Comparison of ENCODE assay signal across 14 cellular contexts in genomic region chr18:57603871-57604270, GRCh38. TPM values are rescaled to one million over a fixed set of nuclear protein-coding genes. Genes with fewer than 3 reads are reported as not detected.
A peak's percentile ranks its signal among the peaks of the same experiment; 100 is the strongest.
DNase-seq lines count a peak whose midpoint lies in the region; ATAC-seq and TF ChIP-seq lines count a peak whose summit lies in the region.
"Had no signal": no experiment of that assay in that cellular context is flagged by ENCODE, and none has a peak within 500 bp of the region (broad histone marks: within the 10 kb centered on the region; RNA-seq: fewer than 3 reads in every experiment).

No MANE protein-coding gene starts in this region.

- H3K9me3 Mint-ChIP-seq in endothelial cell (ENCODE audit: unreplicated experiment) = no peaks in the 10 kb centered on the region
- no peaks in the 10 kb centered on the region for H3K9me3 Mint-ChIP-seq in nephron progenitor cell
- H3K9me3 Mint-ChIP-seq: CD4-positive, alpha-beta T cell; GM23338; IgD-negative memory B cell had no signal

- H3K36me3 Mint-ChIP-seq in T-helper 17 cell (ENCODE audit: low read depth) (peaks cover 10% of the 10 kb centered on the region), endothelial cell (ENCODE audit: low read depth, unreplicated experiment) (peaks cover 43% of the 10 kb centered on the region), nephron progenitor cell (ENCODE audit: low read depth) (peaks cover 73% of the 10 kb centered on the region)

- H3K27me3 Mint-ChIP-seq in T-helper 17 cell (no peaks in the 10 kb centered on the region), endothelial cell (ENCODE audit: unreplicated experiment) (no peaks in the 10 kb centered on the region), nephron progenitor cell (ENCODE audit: low read depth, poor library complexity) (no peaks in the 10 kb centered on the region)
- H3K27me3 Mint-ChIP-seq: CD4-positive, alpha-beta T cell; IgD-negative memory B cell had no signal

- no peak for ATAC-seq in T-helper 17 cell
- ATAC-seq: GM23338 had no signal

- H3K4me3 Mint-ChIP-seq in T-helper 17 cell = no peak overlapping the region
- H3K4me3 Mint-ChIP-seq in endothelial cell (ENCODE audit: unreplicated experiment) = no peak overlapping the region
- H3K4me3 Mint-ChIP-seq in nephron progenitor cell = no peak overlapping the region
- H3K4me3 Mint-ChIP-seq: CD4-positive, alpha-beta T cell; GM23338; IgD-negative memory B cell had no signal

- DNase-seq in T-helper 17 cell = no peak
- no peak for DNase-seq in endothelial cell (ENCODE audit: low spot score)
- DNase-seq in nephron progenitor cell = no peak
- no peak for DNase-seq in NCI-H1105 (lab: John Stamatoyannopoulos, UW)
- DNase-seq in AG08396 (ENCODE audit: low spot score) = no peak
- DNase-seq in T-helper 2 cell = no peak
- DNase-seq: ACHN; AML-193; Caco-2; CD4-positive, alpha-beta T cell; HCEC 1CT had no signal

- H3K9me3 ChIP-seq in T-helper 17 cell (ENCODE audit: control insufficient read depth, low read length, poor library complexity, severe bottlenecking) = no peaks in the 10 kb centered on the region
- H3K9me3 ChIP-seq: Caco-2 had no signal

- peak overlapping the region; percentile 16 for H3K27ac Mint-ChIP-seq in T-helper 17 cell
- H3K27ac Mint-ChIP-seq in endothelial cell (ENCODE audit: unreplicated experiment) = peak overlapping the region; percentile 30
- peak overlapping the region; percentile 11 for H3K27ac Mint-ChIP-seq in nephron progenitor cell
- H3K27ac Mint-ChIP-seq: CD4-positive, alpha-beta T cell; GM23338; IgD-negative memory B cell had no signal

- TF ChIP-seq CTCF in endothelial cell (IDR thresholded peaks at IDR 0.05; ENCODE audit: unreplicated experiment) (no peak), nephron progenitor cell (IDR thresholded peaks at IDR 0.05) (no peak)

- H3K4me1 Mint-ChIP-seq in T-helper 17 cell (peaks cover 5% of the 10 kb centered on the region), endothelial cell (ENCODE audit: unreplicated experiment) (no peaks in the 10 kb centered on the region), nephron progenitor cell (no peaks in the 10 kb centered on the region)
- H3K4me1 Mint-ChIP-seq: GM23338, IgD-negative memory B cell had no signal

TF ChIP-seq in PFSK-1, 5 proteins besides CTCF, POLR2A, EP300 and RAD21:
- TF ChIP-seq POLR2AphosphoS5 (IDR thresholded peaks at IDR 0.05; ENCODE audit: low read depth, low read length) (0 out of 2 replicates have a peak, but pooled peaks have one; percentile 7), REST (IDR thresholded peaks at IDR 0.05; ENCODE audit: insufficient read depth in 1 of 2, low read depth in 2 of 2, low read length in 2 of 2) (no peak), TAF1 (IDR thresholded peaks at IDR 0.05; ENCODE audit: borderline replicate concordance, insufficient read depth, low read length) (no peak)

RNA-seq across cellular contexts. Expression of gene FECH, which starts 17.4 kb away (rescaled TPM):
- polyA plus RNA-seq in PFSK-1 (2012; ENCODE audit: insufficient read length, low read depth) = 29.3 TPM
- total RNA-seq in T-helper 17 cell (10 to 100 TPM in 1 of 2 donors, 1 to 10 TPM in 1; 9.9 to 10.8 TPM), endothelial cell (ENCODE audit: unreplicated experiment) (51.6 TPM)

RNA-seq across cellular contexts. Expression of gene NARS1, which starts 17.8 kb away (rescaled TPM):
- 480 TPM for polyA plus RNA-seq in PFSK-1 (2012; ENCODE audit: insufficient read length, low read depth)
- 10 to 100 TPM; 63.3 to 87.3 TPM for total RNA-seq in T-helper 17 cell
- total RNA-seq in endothelial cell (ENCODE audit: unreplicated experiment) = 101 TPM
